In genomic region chr16:9428355-9429005, GRCh38 we compare ENCODE assay signal across 27 cellular contexts.
"Had no signal": no experiment of that assay in that cellular context is flagged by ENCODE, and none has a peak within 500 bp of the region (broad histone marks: within the 10 kb centered on the region; RNA-seq: fewer than 3 reads in every experiment).

No MANE protein-coding gene starts in this region.

- H3K4me1 ChIP-seq: foreskin keratinocyte, gastrocnemius medialis had no signal

- H3K9me3 Mint-ChIP-seq: activated CD4-positive, alpha-beta T cell treated with anti-CD3 and anti-CD28 coated beads, Interleukin-2, amount 10 ng/mL, durations not matched to agents 7 days and 5 days; activated naive CD4-positive, alpha-beta T cell treated with anti-CD3 and anti-CD28 coated beads, Interleukin-2, amount 50 U/mL, for 24 hours; activated naive CD8-positive, alpha-beta T cell treated with anti-CD3 and anti-CD28 coated beads for 36 hours; activated naive CD8-positive, alpha-beta T cell treated with anti-CD3 and anti-CD28 coated beads, Interleukin-2, amount 50 U/mL, for 24 hours; activated T-cell treated with anti-CD3 and anti-CD28 coated beads, Interleukin-2, amount 50 U/mL, for 24 hours had no signal

- ATAC-seq: activated naive CD8-positive, alpha-beta T cell treated with anti-CD3 and anti-CD28 coated beads, Interleukin-2, amount 50 U/mL, for 24 hours; activated T-helper 17 cell treated with anti-CD3 and anti-CD28 coated beads, Interleukin-2, amount 50 U/mL, for 72 hours; body of pancreas; esophagus mucosa; foreskin keratinocyte; gastrocnemius medialis; heart left ventricle had no signal

- H3K9me3 ChIP-seq: adrenal gland, body of pancreas, gastrocnemius medialis, heart left ventricle had no signal

- H3K27ac ChIP-seq: adrenal gland, foreskin keratinocyte, gastrocnemius medialis, heart left ventricle had no signal

- H3K27me3 Mint-ChIP-seq: activated CD4-positive, alpha-beta memory T cell treated with anti-CD3 and anti-CD28 coated beads, Interleukin-2, amount 10 ng/mL, durations not matched to agents 7 days and 5 days; activated CD4-positive, alpha-beta T cell treated with anti-CD3 and anti-CD28 coated beads, Interleukin-2, amount 10 ng/mL, durations not matched to agents 7 days and 5 days; activated naive CD8-positive, alpha-beta T cell treated with anti-CD3 and anti-CD28 coated beads for 36 hours; activated T-cell treated with anti-CD3 and anti-CD28 coated beads, Interleukin-2, amount 50 U/mL, for 24 hours; activated T-helper 17 cell treated with anti-CD3 and anti-CD28 coated beads, Interleukin-2, amount 50 U/mL, for 72 hours had no signal

- H3K4me3 ChIP-seq: adrenal gland, body of pancreas, gastrocnemius medialis, heart left ventricle had no signal

- H3K4me1 Mint-ChIP-seq: activated CD4-positive, alpha-beta memory T cell treated with anti-CD3 and anti-CD28 coated beads, Interleukin-2, amount 10 ng/mL, durations not matched to agents 7 days and 5 days; activated CD4-positive, alpha-beta T cell treated with anti-CD3 and anti-CD28 coated beads, Interleukin-2, amount 10 ng/mL, durations not matched to agents 7 days and 5 days; activated naive CD4-positive, alpha-beta T cell treated with anti-CD3 and anti-CD28 coated beads, Interleukin-2, amount 50 U/mL, for 24 hours; activated naive CD8-positive, alpha-beta T cell treated with anti-CD3 and anti-CD28 coated beads for 36 hours; activated naive CD8-positive, alpha-beta T cell treated with anti-CD3 and anti-CD28 coated beads, Interleukin-2, amount 50 U/mL, for 24 hours; activated T-helper 17 cell treated with anti-CD3 and anti-CD28 coated beads, Interleukin-2, amount 50 U/mL, for 72 hours had no signal

- H3K27ac Mint-ChIP-seq: activated CD4-positive, alpha-beta memory T cell treated with anti-CD3 and anti-CD28 coated beads, Interleukin-2, amount 10 ng/mL, durations not matched to agents 7 days and 5 days; activated CD4-positive, alpha-beta T cell treated with anti-CD3 and anti-CD28 coated beads, Interleukin-2, amount 10 ng/mL, durations not matched to agents 7 days and 5 days; activated naive CD4-positive, alpha-beta T cell treated with anti-CD3 and anti-CD28 coated beads, Interleukin-2, amount 50 U/mL, for 24 hours; activated naive CD8-positive, alpha-beta T cell treated with anti-CD3 and anti-CD28 coated beads for 36 hours; activated naive CD8-positive, alpha-beta T cell treated with anti-CD3 and anti-CD28 coated beads, Interleukin-2, amount 50 U/mL, for 24 hours; activated T-cell treated with anti-CD3 and anti-CD28 coated beads, Interleukin-2, amount 50 U/mL, for 24 hours; activated T-helper 17 cell treated with anti-CD3 and anti-CD28 coated beads, Interleukin-2, amount 50 U/mL, for 72 hours had no signal

- H3K27me3 ChIP-seq: adrenal gland, body of pancreas, foreskin keratinocyte, gastrocnemius medialis, heart left ventricle had no signal

- H3K36me3 Mint-ChIP-seq: activated naive CD4-positive, alpha-beta T cell treated with anti-CD3 and anti-CD28 coated beads, Interleukin-2, amount 50 U/mL, for 24 hours; activated naive CD8-positive, alpha-beta T cell treated with anti-CD3 and anti-CD28 coated beads for 36 hours had no signal

- DNase-seq: activated CD4-positive, alpha-beta memory T cell treated with anti-CD3 and anti-CD28 coated beads, Interleukin-2, amount 10 ng/mL, durations not matched to agents 7 days and 5 days; activated CD4-positive, alpha-beta T cell treated with anti-CD3 and anti-CD28 coated beads for 1 hour; activated CD4-positive, alpha-beta T cell treated with anti-CD3 and anti-CD28 coated beads for 4 hours; activated CD4-positive, alpha-beta T cell treated with anti-CD3 and anti-CD28 coated beads, Interleukin-2, amount 10 ng/mL, durations not matched to agents 7 days and 5 days; activated CD4-positive, alpha-beta T cell treated with anti-CD3 and anti-CD28 coated beads, Interleukin-2, amount 50 U/mL, for 4 hours; activated CD8-positive, alpha-beta memory T cell treated with anti-CD3 and anti-CD28 coated beads, Interleukin-2, amount 50 U/mL, for 48 hours; activated effector memory CD4-positive, alpha-beta T cell treated with Interleukin-2 at 50 U/mL for 16 hours; activated gamma-delta T cell treated with Interleukin-2 at 50 U/mL for 16 hours; activated naive CD4-positive, alpha-beta T cell treated with Interleukin-2 at 50 U/mL for 16 hours; activated naive CD8-positive, alpha-beta T cell treated with anti-CD3 and anti-CD28 coated beads for 36 hours; activated naive CD8-positive, alpha-beta T cell treated with anti-CD3 and anti-CD28 coated beads, Interleukin-2, amount 50 U/mL, for 24 hours; activated T-cell treated with anti-CD3 and anti-CD28 coated beads for 4 hours; activated T-cell treated with anti-CD3 and anti-CD28 coated beads, Interleukin-2, amount 50 U/mL, for 24 hours; adrenal gland; amygdala; aorta; body of pancreas; caudate nucleus; effector CD8-positive, alpha-beta T cell; foreskin keratinocyte; gastrocnemius medialis; glutamatergic neuron; heart left ventricle; T-helper 2 cell had no signal

- H3K36me3 ChIP-seq: adrenal gland, gastrocnemius medialis, heart left ventricle had no signal

- H3K4me3 Mint-ChIP-seq: activated CD4-positive, alpha-beta memory T cell treated with anti-CD3 and anti-CD28 coated beads, Interleukin-2, amount 10 ng/mL, durations not matched to agents 7 days and 5 days; activated CD4-positive, alpha-beta T cell treated with anti-CD3 and anti-CD28 coated beads, Interleukin-2, amount 10 ng/mL, durations not matched to agents 7 days and 5 days; activated naive CD4-positive, alpha-beta T cell treated with anti-CD3 and anti-CD28 coated beads, Interleukin-2, amount 50 U/mL, for 24 hours; activated naive CD8-positive, alpha-beta T cell treated with anti-CD3 and anti-CD28 coated beads for 36 hours; activated naive CD8-positive, alpha-beta T cell treated with anti-CD3 and anti-CD28 coated beads, Interleukin-2, amount 50 U/mL, for 24 hours; activated T-cell treated with anti-CD3 and anti-CD28 coated beads, Interleukin-2, amount 50 U/mL, for 24 hours; activated T-helper 17 cell treated with anti-CD3 and anti-CD28 coated beads, Interleukin-2, amount 50 U/mL, for 72 hours had no signal
